ENCODE assay signal across 8 cellular contexts in genomic region chr15:92903588-92903955, GRCh38. TPM values are rescaled to one million over a fixed set of nuclear protein-coding genes. Genes with fewer than 3 reads are reported as not detected.
DNase-seq lines count a peak whose midpoint lies in the region; ATAC-seq and TF ChIP-seq lines count a peak whose summit lies in the region.

No MANE protein-coding gene starts in this region.

- H3K9ac ChIP-seq in iPS-20b (ENCODE audit: low read depth, low read length) = peak overlapping the region; percentile 96

- intact Hi-C loops in activated T-helper 1 cell treated with anti-CD3 and anti-CD28 coated beads, Interleukin-12 subunit alpha, Interleukin-12 subunit beta, Interleukin-2, Interleukin-4 antibody, amounts not matched to agents 30 ng/mL and 10 ng/mL and 1 ng/mL, durations not matched to agents 14 hours and 24 hours and 36 hours (cut with micrococcal nuclease) = loop anchor here (5.0 to 10.0 kb wide), 2 partner anchors 1049 to 1329 kb away; partner anchors contain the start of genes MCTP2 and SLCO3A1
- intact Hi-C loops in head of caudate nucleus (cut with DNase I) = loop anchor here (5.0 kb wide), 1 partner anchor 96 kb away; no protein-coding TSS in a partner anchor

- H3K4me3 Mint-ChIP-seq in activated T-helper 1 cell treated with anti-CD3 and anti-CD28 coated beads, Interleukin-12 subunit alpha, Interleukin-12 subunit beta, Interleukin-2, Interleukin-4 antibody, amounts not matched to agents 30 ng/mL and 10 ng/mL and 1 ng/mL, durations not matched to agents 14 hours and 24 hours and 36 hours = peak overlapping the region; percentile 93

- no peaks in the 10 kb centered on the region for H3K27me3 Mint-ChIP-seq in activated T-helper 1 cell treated with anti-CD3 and anti-CD28 coated beads, Interleukin-12 subunit alpha, Interleukin-12 subunit beta, Interleukin-2, Interleukin-4 antibody, amounts not matched to agents 30 ng/mL and 10 ng/mL and 1 ng/mL, durations not matched to agents 14 hours and 24 hours and 36 hours (ENCODE audit: insufficient read depth)

- peaks cover 66% of the 10 kb centered on the region for H3K4me1 Mint-ChIP-seq in activated T-helper 1 cell treated with anti-CD3 and anti-CD28 coated beads, Interleukin-12 subunit alpha, Interleukin-12 subunit beta, Interleukin-2, Interleukin-4 antibody, amounts not matched to agents 30 ng/mL and 10 ng/mL and 1 ng/mL, durations not matched to agents 14 hours and 24 hours and 36 hours (ENCODE audit: low read depth)

- TF ChIP-seq POLR2A in suprapubic skin (IDR thresholded peaks at IDR 0.05) = no peak

- TF ChIP-seq EP300 in suprapubic skin (IDR thresholded peaks at IDR 0.05) = no peak

- TF ChIP-seq CTCF in suprapubic skin (IDR thresholded peaks at IDR 0.05) = no peak

- H3K4me1 ChIP-seq in iPS-20b (ENCODE audit: insufficient read depth, low read length) (peaks cover 21% of the 10 kb centered on the region; the same call in 1 of the 2 replicates), suprapubic skin (peaks cover 63% of the 10 kb centered on the region)

- ATAC-seq in GM18907 (IDR thresholded peaks at IDR 0.05; ENCODE audit: unreplicated experiment) (no peak), GM18870 (IDR thresholded peaks at IDR 0.05; ENCODE audit: unreplicated experiment) (no peak)

- WGBS in suprapubic skin = 2% methylated on average over 8 of the region's 8 CpGs

- peak overlapping the region; percentile 100 for H3K27ac Mint-ChIP-seq in activated T-helper 1 cell treated with anti-CD3 and anti-CD28 coated beads, Interleukin-12 subunit alpha, Interleukin-12 subunit beta, Interleukin-2, Interleukin-4 antibody, amounts not matched to agents 30 ng/mL and 10 ng/mL and 1 ng/mL, durations not matched to agents 14 hours and 24 hours and 36 hours

- H3K27ac ChIP-seq in iPS-20b (ENCODE audit: low read length) = peak overlapping the region; percentile 71
- peak overlapping the region; percentile 97 for H3K27ac ChIP-seq in suprapubic skin

- DNase-seq in NOMO-1 treated with DMSO at 0.1 percent for 48 hours (lab: John Stamatoyannopoulos, UW; ENCODE audit: unreplicated experiment) (peak; percentile 38), NOMO-1 (lab: John Stamatoyannopoulos, UW; ENCODE audit: unreplicated experiment in 2 of 2) (no peak), suprapubic skin (ENCODE audit: low spot score in 2 of 2) (no peak), head of caudate nucleus (no peak)
- no peak for DNase-seq in activated T-helper 1 cell treated with anti-CD3 and anti-CD28 coated beads, Interleukin-12 subunit alpha, Interleukin-12 subunit beta, Interleukin-2, Interleukin-4 antibody, amounts not matched to agents 30 ng/mL and 10 ng/mL and 1 ng/mL, durations not matched to agents 14 hours and 24 hours and 36 hours (ENCODE audit: low spot score)

- H3K27me3 ChIP-seq in iPS-20b (ENCODE audit: insufficient read depth, low read length) = no peaks in the 10 kb centered on the region
- H3K27me3 ChIP-seq in suprapubic skin = no peaks in the 10 kb centered on the region

- H3K36me3 Mint-ChIP-seq in activated T-helper 1 cell treated with anti-CD3 and anti-CD28 coated beads, Interleukin-12 subunit alpha, Interleukin-12 subunit beta, Interleukin-2, Interleukin-4 antibody, amounts not matched to agents 30 ng/mL and 10 ng/mL and 1 ng/mL, durations not matched to agents 14 hours and 24 hours and 36 hours (ENCODE audit: low read depth) = peaks cover 47% of the 10 kb centered on the region

- H3K4me3 ChIP-seq in iPS-20b (ENCODE audit: low read length) = peak overlapping the region; percentile 92
- H3K4me3 ChIP-seq in suprapubic skin = peak overlapping the region; percentile 62

- H3K9me3 ChIP-seq in iPS-20b (ENCODE audit: insufficient read depth, low read depth, low read length) = no peaks in the 10 kb centered on the region
- H3K9me3 ChIP-seq in suprapubic skin = no peaks in the 10 kb centered on the region

- peaks cover 33% of the 10 kb centered on the region for H3K36me3 ChIP-seq in iPS-20b (ENCODE audit: insufficient read depth, low read depth, low read length)
- no peaks in the 10 kb centered on the region for H3K36me3 ChIP-seq in suprapubic skin

- H3K9me3 Mint-ChIP-seq in activated T-helper 1 cell treated with anti-CD3 and anti-CD28 coated beads, Interleukin-12 subunit alpha, Interleukin-12 subunit beta, Interleukin-2, Interleukin-4 antibody, amounts not matched to agents 30 ng/mL and 10 ng/mL and 1 ng/mL, durations not matched to agents 14 hours and 24 hours and 36 hours = peaks cover 6% of the 10 kb centered on the region

RNA-seq across cellular contexts. Expression of gene CHD2, which starts 3.4 kb away (rescaled TPM):
- 102 and 104 TPM in 2 replicates for total RNA-seq in activated T-helper 1 cell treated with anti-CD3 and anti-CD28 coated beads, Interleukin-12 subunit alpha, Interleukin-12 subunit beta, Interleukin-2, Interleukin-4 antibody, amounts not matched to agents 30 ng/mL and 10 ng/mL and 1 ng/mL, durations not matched to agents 14 hours and 24 hours and 36 hours
- total RNA-seq in suprapubic skin = 100 to 1,000 TPM in 3 of 4 donors, 10 to 100 TPM in 1; 93.3 to 319 (median 127) TPM
